Comparison of ENCODE assay signal across 14 cellular contexts in genomic region chr10:111323567-111323966, GRCh38.
A peak's percentile ranks its signal among the peaks of the same experiment; 100 is the strongest.
DNase-seq lines count a peak whose midpoint lies in the region; ATAC-seq, FAIRE-seq and TF ChIP-seq lines count a peak whose summit lies in the region.
"Had no signal": no experiment of that assay in that cellular context is flagged by ENCODE, and none has a peak within 500 bp of the region (broad histone marks: within the 10 kb centered on the region; RNA-seq: fewer than 3 reads in every experiment).

No MANE protein-coding gene starts in this region.

- no peak for FAIRE-seq in kidney (lab: Jason Lieb, UNC)
- FAIRE-seq: bronchial epithelial cell, endometrium had no signal

- no peaks in the 10 kb centered on the region for H3K79me2 ChIP-seq in OCI-LY1 (ENCODE audit: insufficient read depth, low read length)

- TF ChIP-seq CTCF in GM12865 (IDR thresholded peaks at IDR 0.05; ENCODE audit: insufficient read depth, low read depth, low read length, missing control alignments): peak; percentile 2
- peak; percentile 26; the same call in 1 of the 2 replicates for TF ChIP-seq CTCF in OCI-LY1 (IDR thresholded peaks at IDR 0.05; ENCODE audit: low read length)
- peak; percentile 8 for TF ChIP-seq CTCF in kidney (IDR thresholded peaks at IDR 0.05; ENCODE audit: borderline replicate concordance, extremely low read depth, insufficient read depth)

- H3K36me3 ChIP-seq in OCI-LY1 (ENCODE audit: insufficient read depth, low read length): no peaks in the 10 kb centered on the region
- H3K36me3 ChIP-seq in kidney (ENCODE audit: control insufficient read depth in 1 of 2, insufficient read depth in 2 of 2, low read length in 2 of 2): no peaks in the 10 kb centered on the region

- H2AFZ ChIP-seq in OCI-LY1 (ENCODE audit: low read length): no peak overlapping the region

- H3K9me3 ChIP-seq in OCI-LY1 (ENCODE audit: low read length): no peaks in the 10 kb centered on the region
- H3K9me3 ChIP-seq in kidney (ENCODE audit: control insufficient read depth in 1 of 2, low read length in 2 of 2): no peaks in the 10 kb centered on the region

- no peak overlapping the region for H3K9ac ChIP-seq in OCI-LY1 (ENCODE audit: low read length)
- no peak overlapping the region for H3K9ac ChIP-seq in kidney (ENCODE audit: low read length in 2 of 2)

- no peaks in the 10 kb centered on the region for H3K4me1 ChIP-seq in OCI-LY1 (ENCODE audit: insufficient read depth, low read length, severe bottlenecking)
- H3K4me1 ChIP-seq in kidney (ENCODE audit: control insufficient read depth in 1 of 2, insufficient read depth in 1 of 2, low read depth in 1 of 2, low read length in 2 of 2): no peaks in the 10 kb centered on the region

- H3K27me3 ChIP-seq in OCI-LY1 (ENCODE audit: insufficient read depth, low read length): no peaks in the 10 kb centered on the region

- no peak overlapping the region for H3K4me3 ChIP-seq in GM12865 (ENCODE audit: low read depth, low read length)
- no peak overlapping the region for H3K4me3 ChIP-seq in OCI-LY1 (ENCODE audit: low read depth, low read length, poor library complexity, severe bottlenecking)
- no peak overlapping the region for H3K4me3 ChIP-seq in kidney (ENCODE audit: low read length in 2 of 2)

- no peak overlapping the region for H3K4me2 ChIP-seq in OCI-LY1 (ENCODE audit: low read length)

- ATAC-seq in GM21723 (IDR thresholded peaks at IDR 0.05; ENCODE audit: unreplicated experiment): no peak
- ATAC-seq: natural killer cell had no signal

- DNase-seq in AG08395 (ENCODE audit: low spot score) (peak; percentile 14), GM12865 (ENCODE audit: low read depth) (no peak), kidney (no peak), NCI-H524 (lab: John Stamatoyannopoulos, UW) (no peak), DMS153 (lab: John Stamatoyannopoulos, UW) (no peak), D341Med (ENCODE audit: low spot score) (no peak)
- DNase-seq: activated naive CD4-positive, alpha-beta T cell treated with anti-CD3 and anti-CD28 coated beads for 36 hours; natural killer cell; NCI-H1930; T1000 had no signal

- H3F3A ChIP-seq in OCI-LY1 (ENCODE audit: insufficient read depth, low read length): no peaks in the 10 kb centered on the region

- no peaks in the 10 kb centered on the region for H4K20me1 ChIP-seq in OCI-LY1 (ENCODE audit: insufficient read depth, low read length)

- no peaks in the 10 kb centered on the region for H3K9me2 ChIP-seq in OCI-LY1 (ENCODE audit: low read depth, low read length)

- no peak overlapping the region for H3K27ac ChIP-seq in OCI-LY1 (ENCODE audit: low read depth, low read length, poor library complexity, severe bottlenecking)
- no peak overlapping the region for H3K27ac ChIP-seq in kidney (ENCODE audit: low read depth in 2 of 2, low read length in 2 of 2)

- intact Hi-C loops in kidney (cut with DNase I): no loop called here
